ENCODE assay signal across 13 cellular contexts in genomic region chr13:73303858-73304257, GRCh38.
DNase-seq lines count a peak whose midpoint lies in the region; ATAC-seq and TF ChIP-seq lines count a peak whose summit lies in the region.
"Had no signal": no experiment of that assay in that cellular context is flagged by ENCODE, and none has a peak within 500 bp of the region (broad histone marks: within the 10 kb centered on the region; RNA-seq: fewer than 3 reads in every experiment).

No MANE protein-coding gene starts in this region.

- no peaks in the 10 kb centered on the region for H3F3A ChIP-seq in MM.1S (ENCODE audit: insufficient read depth, low read length)

- TF ChIP-seq CTCF in MM.1S (IDR thresholded peaks at IDR 0.05; ENCODE audit: low read length): no peak
- TF ChIP-seq CTCF in adrenal gland (IDR thresholded peaks at IDR 0.05): no peak

- peaks cover 8% of the 10 kb centered on the region for H3K9me3 Mint-ChIP-seq in activated CD4-positive, alpha-beta T cell treated with anti-CD3 and anti-CD28 coated beads, Interleukin-2, amount 10 ng/mL, durations not matched to agents 24 days and 14 days

- H3K79me2 ChIP-seq in MM.1S (ENCODE audit: low read length): no peaks in the 10 kb centered on the region

- H3K27me3 ChIP-seq in MG63 (no peaks in the 10 kb centered on the region), MM.1S (replicated peaks; ENCODE audit: insufficient read depth, low read length) (no peaks in the 10 kb centered on the region), adrenal gland (no peaks in the 10 kb centered on the region)
- H3K27me3 ChIP-seq: ovary, SJSA1 had no signal

- H3K4me3 ChIP-seq in MG63 (no peak overlapping the region), MM.1S (ENCODE audit: low read length) (no peak overlapping the region), adrenal gland (no peak overlapping the region)
- H3K4me3 ChIP-seq: lung, ovary, SJSA1 had no signal

- no peak overlapping the region for H2AFZ ChIP-seq in MM.1S (ENCODE audit: low read length)

- ATAC-seq in HG02642 (IDR thresholded peaks at IDR 0.05; ENCODE audit: poor library complexity, unreplicated experiment): no peak
- ATAC-seq: WTC11 had no signal

- H3K9me2 ChIP-seq in MM.1S (replicated peaks; ENCODE audit: insufficient read depth, low read length): no peaks in the 10 kb centered on the region

- peaks cover 3% of the 10 kb centered on the region for H3K27me3 Mint-ChIP-seq in activated CD4-positive, alpha-beta T cell treated with anti-CD3 and anti-CD28 coated beads, Interleukin-2, amount 10 ng/mL, durations not matched to agents 24 days and 14 days

- no peak overlapping the region for H3K4me3 Mint-ChIP-seq in activated CD4-positive, alpha-beta T cell treated with anti-CD3 and anti-CD28 coated beads, Interleukin-2, amount 10 ng/mL, durations not matched to agents 24 days and 14 days
- H3K4me3 Mint-ChIP-seq: WTC11 had no signal

- H3K27ac Mint-ChIP-seq in activated CD4-positive, alpha-beta T cell treated with anti-CD3 and anti-CD28 coated beads, Interleukin-2, amount 10 ng/mL, durations not matched to agents 24 days and 14 days: no peak overlapping the region
- H3K27ac Mint-ChIP-seq: WTC11 had no signal

- intact Hi-C loops in activated CD4-positive, alpha-beta T cell treated with anti-CD3 and anti-CD28 coated beads, Interleukin-2, amount 10 ng/mL, durations not matched to agents 24 days and 14 days (cut with micrococcal nuclease): no loop called here
- intact Hi-C loops in adrenal gland (cut with DNase I): no loop called here

- H3K4me1 ChIP-seq in MM.1S (ENCODE audit: low read length): no peaks in the 10 kb centered on the region
- H3K4me1 ChIP-seq in adrenal gland (replicated peaks in 1 of 2): no peaks in the 10 kb centered on the region
- H3K4me1 ChIP-seq: SJSA1 had no signal

- H3K27ac ChIP-seq in MM.1S (ENCODE audit: low read length) (no peak overlapping the region), adrenal gland (no peak overlapping the region)
- H3K27ac ChIP-seq: ovary, SJSA1 had no signal

- no peak overlapping the region for H3K4me2 ChIP-seq in MM.1S (ENCODE audit: low read depth, low read length)

- no peak overlapping the region for H3K9ac ChIP-seq in MM.1S (ENCODE audit: low read length)

- 60 to 65% (median 64%) methylated on average over 6 of the region's 6 CpGs for WGBS in adrenal gland, 4 donors

- no peaks in the 10 kb centered on the region for H3K4me1 Mint-ChIP-seq in activated CD4-positive, alpha-beta T cell treated with anti-CD3 and anti-CD28 coated beads, Interleukin-2, amount 10 ng/mL, durations not matched to agents 24 days and 14 days

- H3K36me3 Mint-ChIP-seq in activated CD4-positive, alpha-beta T cell treated with anti-CD3 and anti-CD28 coated beads, Interleukin-2, amount 10 ng/mL, durations not matched to agents 24 days and 14 days (ENCODE audit: low read depth): no peaks in the 10 kb centered on the region
- H3K36me3 Mint-ChIP-seq: WTC11 had no signal

- H3K9me3 ChIP-seq in MG63 (no peaks in the 10 kb centered on the region), MM.1S (replicated peaks; ENCODE audit: insufficient read depth, low read length) (no peaks in the 10 kb centered on the region), adrenal gland (replicated peaks in 1 of 3) (no peaks in the 10 kb centered on the region)
- H3K9me3 ChIP-seq: ovary, SJSA1 had no signal

- no peaks in the 10 kb centered on the region for H4K20me1 ChIP-seq in MM.1S (ENCODE audit: insufficient read depth, low read length)

- H3K36me3 ChIP-seq in MG63: no peaks in the 10 kb centered on the region
- no peaks in the 10 kb centered on the region for H3K36me3 ChIP-seq in MM.1S (replicated peaks; ENCODE audit: insufficient read depth, low read length)
- no peaks in the 10 kb centered on the region for H3K36me3 ChIP-seq in adrenal gland (replicated peaks in 1 of 2)
- H3K36me3 ChIP-seq: ovary, SJSA1 had no signal

- no peak for TF ChIP-seq POLR2A in adrenal gland (IDR thresholded peaks at IDR 0.05)

- peak; percentile 58 for DNase-seq in activated CD4-positive, alpha-beta T cell treated with anti-CD3 and anti-CD28 coated beads for 48 hours
- no peak for DNase-seq in activated CD4-positive, alpha-beta T cell treated with anti-CD3 and anti-CD28 coated beads, Interleukin-2, amount 10 ng/mL, durations not matched to agents 24 days and 14 days
- DNase-seq in MG63 (peak; percentile 23), dermis blood vessel endothelial cell (peak; percentile 4), MM.1S (no peak), adrenal gland (no peak)
- peak; percentile 63 for DNase-seq in stimulated activated CD4-positive, alpha-beta T cell treated with anti-CD3 and anti-CD28 coated beads, Interleukin-1b, Interleukin-23, amount 100 ng/mL, for 48 hours
- DNase-seq: DMS53, ovary had no signal

Comparison
In these comparisons a context has a peak if more than half of its experiments do, and no peak if none do; other contexts are left out.
1. DNase-seq: peak in activated CD4-positive, alpha-beta T cell treated with anti-CD3 and anti-CD28 coated beads for 48 hours (single experiment), MG63 (single experiment), dermis blood vessel endothelial cell (single experiment) and stimulated activated CD4-positive, alpha-beta T cell treated with anti-CD3 and anti-CD28 coated beads, Interleukin-1b, Interleukin-23, amount 100 ng/mL, for 48 hours (single experiment); none in activated CD4-positive, alpha-beta T cell treated with anti-CD3 and anti-CD28 coated beads, Interleukin-2, amount 10 ng/mL, durations not matched to agents 24 days and 14 days (single experiment), MM.1S (single experiment) and adrenal gland (0 of 7).